10 cellular contexts compared by ENCODE assay signal in genomic region chr3:161081675-161082462, GRCh38. TPM values are rescaled to one million over a fixed set of nuclear protein-coding genes. Genes with fewer than 3 reads are reported as not detected.
DNase-seq lines count a peak whose midpoint lies in the region; ATAC-seq and TF ChIP-seq lines count a peak whose summit lies in the region.
"Had no signal": no experiment of that assay in that cellular context is flagged by ENCODE, and none has a peak within 500 bp of the region (broad histone marks: within the 10 kb centered on the region; RNA-seq: fewer than 3 reads in every experiment).

No MANE protein-coding gene starts in this region.

- H3K9me3 Mint-ChIP-seq in effector memory CD8-positive, alpha-beta T cell, result no peaks in the 10 kb centered on the region

- peaks cover 0 to 14% (median 0%) of the 10 kb centered on the region in 11 experiments; a peak in 6 of 22 replicates for H3K36me3 ChIP-seq in BLaER1 treated with 17β-estradiol and CSF1 and Interleukin-3, amounts not matched to agents 10 nM and 100 nM
- H3K36me3 ChIP-seq in mesendoderm (ENCODE audit: control insufficient read depth, insufficient read depth, low read length), result no peaks in the 10 kb centered on the region

- H3K23ac ChIP-seq in mesendoderm (ENCODE audit: low read length), result no peak overlapping the region

- no peaks in the 10 kb centered on the region for H3K36me3 Mint-ChIP-seq in effector memory CD8-positive, alpha-beta T cell (ENCODE audit: insufficient read depth)

- H3K4me2 ChIP-seq in BLaER1 treated with 17β-estradiol and CSF1 and Interleukin-3, amounts not matched to agents 10 nM and 100 nM, result peak overlapping the region; percentile 43 to 87 (median 78)
- no peak overlapping the region for H3K4me2 ChIP-seq in mesendoderm (ENCODE audit: low read length)

- H3K27ac ChIP-seq in BLaER1 treated with 17β-estradiol and CSF1 and Interleukin-3, amounts not matched to agents 10 nM and 100 nM, result peak overlapping the region in 10 of 11 experiments; percentile 26 to 75 (median 54); a peak in 18 of 22 replicates
- peak overlapping the region in 1 of 2 donors; percentile 11 for H3K27ac ChIP-seq in coronary artery
- no peak overlapping the region for H3K27ac ChIP-seq in mesendoderm (ENCODE audit: low read depth, low read length)
- H3K27ac ChIP-seq: body of pancreas had no signal

- H3K4me3 Mint-ChIP-seq in effector memory CD8-positive, alpha-beta T cell, result no peak overlapping the region

- H3K9me3 ChIP-seq in BLaER1 treated with 17β-estradiol and CSF1 and Interleukin-3, amounts not matched to agents 10 nM and 100 nM (replicated peaks in 1 of 11), result no peaks in the 10 kb centered on the region
- H3K9me3 ChIP-seq: body of pancreas had no signal

- peaks cover 9 to 56% (median 33%) of the 10 kb centered on the region in 10 experiments for H3K4me1 ChIP-seq in BLaER1 treated with 17β-estradiol and CSF1 and Interleukin-3, amounts not matched to agents 10 nM and 100 nM
- no peaks in the 10 kb centered on the region for H3K4me1 ChIP-seq in mesendoderm (ENCODE audit: control insufficient read depth, low read depth, low read length)
- H3K4me1 ChIP-seq: body of pancreas had no signal

- no peaks in the 10 kb centered on the region for H3K4me1 Mint-ChIP-seq in effector memory CD8-positive, alpha-beta T cell (ENCODE audit: low read depth in 2 of 2)

- peak overlapping the region in 1 of 10 experiments; percentile 3; a peak in 1 of 20 replicates for H3K4me3 ChIP-seq in BLaER1 treated with 17β-estradiol and CSF1 and Interleukin-3, amounts not matched to agents 10 nM and 100 nM
- H3K4me3 ChIP-seq in coronary artery, result peak overlapping the region; percentile 6
- no peak overlapping the region for H3K4me3 ChIP-seq in mesendoderm (ENCODE audit: low read length)
- H3K4me3 ChIP-seq: body of pancreas had no signal

- no peak overlapping the region for H2BK5ac ChIP-seq in mesendoderm (ENCODE audit: low read length)

- no peaks in the 10 kb centered on the region for H3K27me3 ChIP-seq in BLaER1 treated with 17β-estradiol and CSF1 and Interleukin-3, amounts not matched to agents 10 nM and 100 nM
- no peaks in the 10 kb centered on the region for H3K27me3 ChIP-seq in mesendoderm (ENCODE audit: insufficient read depth, low read length, poor library complexity)
- H3K27me3 ChIP-seq: body of pancreas had no signal

- no peak for TF ChIP-seq CTCF in coronary artery (IDR thresholded peaks at IDR 0.05)

- no peak overlapping the region for H4K8ac ChIP-seq in mesendoderm (ENCODE audit: low read depth, low read length)

- no peaks in the 10 kb centered on the region for H4K20me1 ChIP-seq in BLaER1 treated with 17β-estradiol and CSF1 and Interleukin-3, amounts not matched to agents 10 nM and 100 nM

- H3K27me3 Mint-ChIP-seq in effector memory CD8-positive, alpha-beta T cell, result peaks cover 8 to 15% of the 10 kb centered on the region in 2 donors

- no peaks in the 10 kb centered on the region for H3K79me2 ChIP-seq in mesendoderm (ENCODE audit: control insufficient read depth, insufficient read depth, low read length)

- H3K18ac ChIP-seq in mesendoderm (ENCODE audit: low read length), result no peak overlapping the region

- WGBS in mesendoderm (ENCODE audit: extremely low coverage, insufficient coverage, low lambda C conversion rate), result no CpG with 5 or more reads among the region's 6 CpGs

- no peak overlapping the region for H3K27ac Mint-ChIP-seq in effector memory CD8-positive, alpha-beta T cell

- H2BK15ac ChIP-seq in mesendoderm (replicated peaks; ENCODE audit: low read depth), result no peak overlapping the region

- peak; percentile 78 for ATAC-seq in GM19397 (IDR thresholded peaks at IDR 0.05; ENCODE audit: unreplicated experiment)
- peak; percentile 91 for ATAC-seq in HG03097 (IDR thresholded peaks at IDR 0.05; ENCODE audit: low FRiP score, unreplicated experiment)
- no peak for ATAC-seq in left lobe of liver
- ATAC-seq in effector memory CD8-positive, alpha-beta T cell (replicated peaks), result no peak
- ATAC-seq: body of pancreas had no signal

- DNase-seq in coronary artery (ENCODE audit: low spot score), result no peak
- DNase-seq in left lobe of liver (ENCODE audit: low spot score), result no peak
- DNase-seq in mesendoderm, result no peak
- no peak for DNase-seq in effector memory CD8-positive, alpha-beta T cell
- no peak for DNase-seq in SIG-M5 (lab: John Stamatoyannopoulos, UW)
- DNase-seq: body of pancreas, kidney glomerular epithelial cell had no signal

- no peak overlapping the region for H2BK120ac ChIP-seq in mesendoderm (ENCODE audit: low read depth, low read length)

- no peak overlapping the region for H4K5ac ChIP-seq in mesendoderm (ENCODE audit: low read length)

- H3K9ac ChIP-seq in BLaER1 treated with 17β-estradiol and CSF1 and Interleukin-3, amounts not matched to agents 10 nM and 100 nM, result peak overlapping the region in 7 of 11 experiments; percentile 32 to 61 (median 44); a peak in 9 of 22 replicates
- no peak overlapping the region for H3K9ac ChIP-seq in mesendoderm (ENCODE audit: low read length)

- no peak overlapping the region for H2AK5ac ChIP-seq in mesendoderm (ENCODE audit: low read length)

- H3K56ac ChIP-seq in mesendoderm (ENCODE audit: low read length), result no peak overlapping the region

- H3K4ac ChIP-seq in mesendoderm (ENCODE audit: low read depth, low read length), result no peak overlapping the region

- H3K79me1 ChIP-seq in mesendoderm (ENCODE audit: low read length), result no peaks in the 10 kb centered on the region

RNA-seq across cellular contexts. Expression of gene B3GALNT1, which starts 23.3 kb away (rescaled TPM):
- total RNA-seq in left lobe of liver, result 0.33 TPM
- 8.9 TPM for polyA plus RNA-seq in mesendoderm (2013, experiment 1 of 2)
- polyA plus RNA-seq in mesendoderm (2013, experiment 2 of 2), result 8.4 TPM

Comparison
In these comparisons a context has a peak if more than half of its experiments do, and no peak if none do; other contexts are left out.
1. ATAC-seq: peak in GM19397 (single experiment) and HG03097 (single experiment); none in left lobe of liver (single experiment) and effector memory CD8-positive, alpha-beta T cell (single experiment).